In the genomic region with DNA sequence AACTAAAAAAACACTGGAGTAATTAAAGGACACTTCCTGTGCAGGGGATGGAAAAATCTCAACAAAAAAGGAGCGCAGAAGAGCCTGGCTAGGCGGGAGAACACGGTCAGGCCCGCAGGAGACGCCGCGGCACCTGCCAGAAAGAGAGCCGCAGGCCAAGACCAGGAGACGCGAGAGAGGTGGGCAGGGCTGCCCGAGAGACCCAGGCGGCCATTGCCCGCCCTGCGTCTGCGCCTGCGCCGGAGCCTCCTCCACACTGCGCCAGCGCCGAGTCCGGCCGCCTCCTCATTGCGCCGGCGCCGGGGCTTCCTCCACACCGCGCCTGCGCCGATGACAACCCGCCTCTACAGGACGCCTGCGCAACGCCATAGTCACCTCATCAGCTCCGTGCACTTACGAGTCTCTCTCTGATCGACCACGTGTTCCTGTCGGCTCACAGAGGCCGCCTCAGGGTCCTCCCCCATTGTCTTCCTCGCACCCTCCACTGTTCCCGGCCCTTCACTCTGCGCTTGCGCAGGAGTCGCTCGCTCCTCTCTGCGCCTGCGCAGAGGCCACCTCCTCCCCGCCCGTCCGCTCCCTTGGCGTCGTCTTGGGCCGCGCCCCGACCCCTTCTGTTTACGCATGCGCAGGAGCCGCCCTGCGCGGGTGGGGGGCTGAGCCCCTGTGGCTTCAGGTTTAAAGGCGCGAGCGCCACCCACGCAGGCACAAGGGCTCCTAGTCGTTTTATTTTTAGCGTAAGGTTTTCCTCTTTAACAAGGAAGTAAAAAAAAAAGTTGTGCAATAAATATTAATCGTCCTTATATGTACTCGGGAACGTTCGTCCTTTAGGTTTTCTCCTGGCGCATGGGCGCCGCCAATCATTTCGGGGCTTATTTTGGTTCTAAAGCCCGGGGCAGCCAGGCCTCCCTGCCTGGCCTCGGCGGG, we compare ENCODE assay signal across 8 cellular contexts. TPM values are rescaled to one million over a fixed set of nuclear protein-coding genes. Genes with fewer than 3 reads are reported as not detected.
A peak's percentile ranks its signal among the peaks of the same experiment; 100 is the strongest.
DNase-seq lines count a peak whose midpoint lies in the region; ATAC-seq and TF ChIP-seq lines count a peak whose summit lies in the region.

No MANE protein-coding gene starts in this region.

- peaks cover 2% of the 10 kb centered on the region for H3K36me3 Mint-ChIP-seq in T-helper 1 cell treated with Interleukin-12 subunit alpha and Interleukin-12 subunit beta and Interleukin-4 antibody, amounts not matched to agents 30 μg/mL and 1 μg/mL, for 36 hours (ENCODE audit: low read depth)
- H3K36me3 Mint-ChIP-seq in progenitor cell of endocrine pancreas (ENCODE audit: insufficient read depth), result peaks cover 13% of the 10 kb centered on the region

- no peaks in the 10 kb centered on the region for H3K27me3 ChIP-seq in left ventricle myocardium inferior (ENCODE audit: low read depth)

- peak; percentile 97 for DNase-seq in NCI-H146 (lab: John Stamatoyannopoulos, UW)
- DNase-seq in amygdala (lab: John Stamatoyannopoulos, UW), result peak; percentile 80 to 100 (median 96)
- DNase-seq in left ventricle myocardium inferior, result peak; percentile 98
- peak; percentile 95 for DNase-seq in progenitor cell of endocrine pancreas (ENCODE audit: low spot score, unreplicated experiment)
- DNase-seq in ureter (ENCODE audit: low spot score), result peak; percentile 97

- H3K36me3 ChIP-seq in left ventricle myocardium inferior, result no peaks in the 10 kb centered on the region

- no peaks in the 10 kb centered on the region for H3K27me3 Mint-ChIP-seq in T-helper 1 cell treated with Interleukin-12 subunit alpha and Interleukin-12 subunit beta and Interleukin-4 antibody, amounts not matched to agents 30 μg/mL and 1 μg/mL, for 36 hours (ENCODE audit: low read depth)
- no peaks in the 10 kb centered on the region for H3K27me3 Mint-ChIP-seq in progenitor cell of endocrine pancreas

- peak; percentile 98 for ATAC-seq in HG02870 (IDR thresholded peaks at IDR 0.05; ENCODE audit: unreplicated experiment)

- H3K4me3 Mint-ChIP-seq in T-helper 1 cell treated with Interleukin-12 subunit alpha and Interleukin-12 subunit beta and Interleukin-4 antibody, amounts not matched to agents 30 μg/mL and 1 μg/mL, for 36 hours, result peak overlapping the region; percentile 85
- peak overlapping the region; percentile 92 for H3K4me3 Mint-ChIP-seq in progenitor cell of endocrine pancreas (ENCODE audit: low read depth)

- peaks cover 26% of the 10 kb centered on the region for H3K4me1 ChIP-seq in left ventricle myocardium inferior

- intact Hi-C loops in left ventricle myocardium inferior (cut with micrococcal nuclease), result no loop called here

- peak; percentile 79 for TF ChIP-seq POLR2A in GM15510 (IDR thresholded peaks at IDR 0.05; ENCODE audit: borderline replicate concordance, extremely low read depth, insufficient read length)

- peak overlapping the region; percentile 98 for H3K27ac Mint-ChIP-seq in T-helper 1 cell treated with Interleukin-12 subunit alpha and Interleukin-12 subunit beta and Interleukin-4 antibody, amounts not matched to agents 30 μg/mL and 1 μg/mL, for 36 hours
- H3K27ac Mint-ChIP-seq in progenitor cell of endocrine pancreas, result peak overlapping the region; percentile 99

- no peak for TF ChIP-seq CTCF in left ventricle myocardium inferior (IDR thresholded peaks at IDR 0.05; ENCODE audit: borderline replicate concordance)
- no peak for TF ChIP-seq CTCF in progenitor cell of endocrine pancreas (IDR thresholded peaks at IDR 0.05; ENCODE audit: unreplicated experiment)

- H3K9me3 Mint-ChIP-seq in T-helper 1 cell treated with Interleukin-12 subunit alpha and Interleukin-12 subunit beta and Interleukin-4 antibody, amounts not matched to agents 30 μg/mL and 1 μg/mL, for 36 hours, result no peaks in the 10 kb centered on the region
- no peaks in the 10 kb centered on the region for H3K9me3 Mint-ChIP-seq in progenitor cell of endocrine pancreas (ENCODE audit: low read depth)

- H3K4me3 ChIP-seq in left ventricle myocardium inferior, result peak overlapping the region; percentile 74

- no peaks in the 10 kb centered on the region for H3K9me3 ChIP-seq in left ventricle myocardium inferior (replicated peaks)

- peak overlapping the region; percentile 96 for H3K27ac ChIP-seq in left ventricle myocardium inferior (replicated peaks)

- peaks cover 12% of the 10 kb centered on the region for H3K4me1 Mint-ChIP-seq in T-helper 1 cell treated with Interleukin-12 subunit alpha and Interleukin-12 subunit beta and Interleukin-4 antibody, amounts not matched to agents 30 μg/mL and 1 μg/mL, for 36 hours (ENCODE audit: low read depth)
- peaks cover 12% of the 10 kb centered on the region for H3K4me1 Mint-ChIP-seq in progenitor cell of endocrine pancreas (ENCODE audit: low read depth)

RNA-seq across cellular contexts. Expression of a gene that starts 43.2 kb away (rescaled TPM):
- total RNA-seq in left ventricle myocardium inferior, result 22.2 TPM
- total RNA-seq in progenitor cell of endocrine pancreas, result 32.9 and 33.3 TPM in 2 replicates
- 33.8 TPM for total RNA-seq in ureter

Comparison
In these comparisons a context has a peak if more than half of its experiments do, and no peak if none do; other contexts are left out.
1. Peak in every context shown above with its lines: DNase-seq, ATAC-seq, H3K4me3 ChIP-seq and H3K27ac ChIP-seq.